Comparison of ENCODE assay signal across 9 cellular contexts in genomic region chr1:206705187-206705586, GRCh38. TPM values are rescaled to one million over a fixed set of nuclear protein-coding genes. Genes with fewer than 3 reads are reported as not detected.
DNase-seq lines count a peak whose midpoint lies in the region; ATAC-seq, FAIRE-seq and TF ChIP-seq lines count a peak whose summit lies in the region.
"Had no signal": no experiment of that assay in that cellular context is flagged by ENCODE, and none has a peak within 500 bp of the region (broad histone marks: within the 10 kb centered on the region; RNA-seq: fewer than 3 reads in every experiment).

No MANE protein-coding gene starts in this region.

- H4K20me1 ChIP-seq in mammary epithelial cell (ENCODE audit: insufficient read depth, low read length) (no peaks in the 10 kb centered on the region), Karpas-422 (ENCODE audit: insufficient read depth, low read depth, low read length) (peaks cover 93% of the 10 kb centered on the region)

- dilution Hi-C loops in mammary epithelial cell (cut with HindIII; ENCODE audit: low sequenced_read_pairs): loop anchor here (5.0 kb wide), 1 partner anchor 53 kb away; no protein-coding TSS in a partner anchor

- DNase-seq in MCF 10A (ENCODE audit: unreplicated experiment) (no peak), mammary epithelial cell (no peak), right cardiac atrium (peak in 2 of 3 donors; percentile 43 to 64), upper lobe of right lung (peak; percentile 62), D721Med (ENCODE audit: insufficient read length, low spot score) (no peak), Karpas-422 (no peak), globus pallidus (ENCODE audit: low spot score) (no peak)
- DNase-seq: DND-41 had no signal

- CTCF ChIA-PET in MCF 10A (lab: Yijun Ruan, JAX) (interaction anchor here (0.7 to 2.5 kb wide), 16 partner anchors 9 to 214 kb away, joined by 3 to 14 read pairs (median 4); partner anchors contain the start of gene IL20), mammary epithelial cell (lab: Charles Lee; ENCODE audit: low non-redundant PET) (no interaction called here)

- H3K27me3 Mint-ChIP-seq in MCF 10A (ENCODE audit: insufficient read depth, unreplicated experiment): no peaks in the 10 kb centered on the region

- POLR2A ChIA-PET in MCF 10A (lab: Yijun Ruan, JAX): interaction anchor here (0.6 to 16.1 kb wide), 6 partner anchors 8 to 1024 kb away, joined by 3 to 229 read pairs (median 4); partner anchors contain the start of gene MAPKAPK2

- H3K36me3 Mint-ChIP-seq in MCF 10A (ENCODE audit: insufficient read depth, unreplicated experiment): peaks cover 16% of the 10 kb centered on the region

- BruUV-seq in MCF 10A (replicated peaks; lab: Mats Ljungman, UMichigan) (no TSS peak), mammary epithelial cell (replicated peaks; lab: Mats Ljungman, UMichigan) (no TSS peak)

- H3K4me1 ChIP-seq in mammary epithelial cell (ENCODE audit: insufficient read depth, low read length) (peaks cover 33% of the 10 kb centered on the region), right cardiac atrium (ENCODE audit: control insufficient read depth, insufficient read depth, low read length) (peaks cover 62% of the 10 kb centered on the region), upper lobe of right lung (peaks cover 81% of the 10 kb centered on the region), Karpas-422 (ENCODE audit: low read length) (peaks cover 32% of the 10 kb centered on the region)

- peak; percentile 14 for ATAC-seq in SK-N-SH treated with all-trans-retinoic acid at 6 μM for 48 hours
- peak in 1 of 2 donors; percentile 17 for ATAC-seq in right cardiac atrium
- ATAC-seq in upper lobe of right lung: peak; percentile 50

- H3K4me2 ChIP-seq in mammary epithelial cell (ENCODE audit: insufficient read depth, low read depth, low read length) (no peak overlapping the region), Karpas-422 (ENCODE audit: low read depth, low read length, poor library complexity, severe bottlenecking) (no peak overlapping the region)

- FAIRE-seq in D721Med (lab: Jason Lieb, UNC): no peak

- H3K4me3 ChIP-seq in mammary epithelial cell (replicated peaks in 1 of 3; ENCODE audit: insufficient read depth in 1 of 3, low read depth in 2 of 3, low read length in 3 of 3) (no peak overlapping the region), right cardiac atrium (ENCODE audit: low read length) (no peak overlapping the region), upper lobe of right lung (no peak overlapping the region), Karpas-422 (ENCODE audit: low read length) (no peak overlapping the region)

- TF ChIP-seq CTCF in MCF 10A (IDR thresholded peaks at IDR 0.05; ENCODE audit: unreplicated experiment) (no peak), mammary epithelial cell (conservative IDR thresholded peaks at IDR 0.05 in 1 of 2, IDR thresholded peaks at IDR 0.05 in 1 of 2; ENCODE audit: extremely low read depth in 1 of 2, insufficient read depth in 1 of 2, low read depth in 1 of 2, low read length in 2 of 2) (no peak), upper lobe of right lung (IDR thresholded peaks at IDR 0.05) (no peak), D721Med (IDR thresholded peaks at IDR 0.05; ENCODE audit: insufficient read depth, missing control alignments) (no peak)

- H3K9me3 ChIP-seq in mammary epithelial cell (replicated peaks; ENCODE audit: insufficient read depth, low read length) (no peaks in the 10 kb centered on the region), right cardiac atrium (ENCODE audit: control insufficient read depth, low read length) (no peaks in the 10 kb centered on the region), upper lobe of right lung (no peaks in the 10 kb centered on the region), Karpas-422 (ENCODE audit: low read length) (no peaks in the 10 kb centered on the region)

- H3K4me3 Mint-ChIP-seq in MCF 10A (ENCODE audit: unreplicated experiment): no peak overlapping the region

- intact Hi-C loops in MCF 10A (cut with micrococcal nuclease): no loop called here
- intact Hi-C loops in mammary epithelial cell (cut with micrococcal nuclease): no loop called here
- intact Hi-C loops in right cardiac atrium (cut with DNase I): no loop called here
- intact Hi-C loops in upper lobe of right lung (cut with DNase I): no loop called here

- no peaks in the 10 kb centered on the region for H3K9me2 ChIP-seq in Karpas-422 (replicated peaks; ENCODE audit: insufficient read depth, low read length)

- H3K79me2 ChIP-seq in mammary epithelial cell (ENCODE audit: insufficient read depth, low read length) (peaks cover 95% of the 10 kb centered on the region), Karpas-422 (ENCODE audit: low read length) (no peaks in the 10 kb centered on the region)

- H3K4me1 Mint-ChIP-seq in MCF 10A (ENCODE audit: insufficient read depth, unreplicated experiment): peaks cover 67% of the 10 kb centered on the region

- H3K27ac Mint-ChIP-seq in MCF 10A (ENCODE audit: low read depth, unreplicated experiment): peak overlapping the region; percentile 28

- 90% methylated on average over 3 of the region's 4 CpGs for WGBS in mammary epithelial cell (ENCODE audit: low coverage, missing lambda C conversion rate)
- WGBS in right cardiac atrium: 35% methylated on average over 4 of the region's 4 CpGs

- H3K9ac ChIP-seq in mammary epithelial cell (ENCODE audit: insufficient read depth, low read length) (no peak overlapping the region), Karpas-422 (ENCODE audit: low read length) (no peak overlapping the region)

- in situ Hi-C loops in mammary epithelial cell (cut with MboI; ENCODE audit: low sequenced_read_pairs in 2 of 2): no loop called here

- H3K36me3 ChIP-seq in mammary epithelial cell (ENCODE audit: insufficient read depth, low read length) (no peaks in the 10 kb centered on the region), upper lobe of right lung (no peaks in the 10 kb centered on the region), Karpas-422 (ENCODE audit: insufficient read depth, low read length) (no peaks in the 10 kb centered on the region)

- no peak overlapping the region for H3K27ac ChIP-seq in mammary epithelial cell (ENCODE audit: insufficient read depth, low read depth, low read length)
- H3K27ac ChIP-seq in right cardiac atrium (ENCODE audit: low read length): peak overlapping the region; percentile 92
- H3K27ac ChIP-seq in upper lobe of right lung: no peak overlapping the region
- no peak overlapping the region for H3K27ac ChIP-seq in Karpas-422 (ENCODE audit: low read length)

- H2AFZ ChIP-seq in mammary epithelial cell (ENCODE audit: low read depth, low read length) (no peak overlapping the region), Karpas-422 (ENCODE audit: low read length) (no peak overlapping the region)

- H3K9me3 Mint-ChIP-seq in MCF 10A (ENCODE audit: unreplicated experiment): no peaks in the 10 kb centered on the region

- H3K27me3 ChIP-seq in mammary epithelial cell (ENCODE audit: insufficient read depth, low read length) (no peaks in the 10 kb centered on the region), right cardiac atrium (ENCODE audit: control insufficient read depth, insufficient read depth) (no peaks in the 10 kb centered on the region), upper lobe of right lung (no peaks in the 10 kb centered on the region), Karpas-422 (ENCODE audit: low read length) (no peaks in the 10 kb centered on the region)

TF ChIP-seq in SK-N-SH treated with all-trans-retinoic acid at 6 μM for 48 hours, 23 proteins besides CTCF, POLR2A, EP300 and RAD21:
- no peak for TF ChIP-seq GLIS3 (CRISPR knock-in tag; IDR thresholded peaks at IDR 0.05)
- no peak for TF ChIP-seq ZFP30 (CRISPR knock-in tag; IDR thresholded peaks at IDR 0.05)
- no peak for TF ChIP-seq PPARA (CRISPR knock-in tag; IDR thresholded peaks at IDR 0.05; ENCODE audit: borderline replicate concordance)
- no peak for TF ChIP-seq TCF4 (CRISPR knock-in tag; IDR thresholded peaks at IDR 0.05; ENCODE audit: borderline replicate concordance)
- no peak for TF ChIP-seq TSHZ2 (CRISPR knock-in tag; IDR thresholded peaks at IDR 0.05)

RNA-seq across cellular contexts. Expression of gene MAPKAPK2, which starts 20.5 kb away (rescaled TPM):
- total RNA-seq in MCF 10A (2022) (142 and 178 TPM in 2 replicates), mammary epithelial cell (10 to 100 TPM; 44.2 to 77.5 TPM), right cardiac atrium (100 to 1,000 TPM; 192 to 221 (median 216) TPM), upper lobe of right lung (92.3 TPM)
- polyA plus RNA-seq in mammary epithelial cell (57.4 TPM), right cardiac atrium (129 TPM)
- polyA minus RNA-seq in mammary epithelial cell: 69.6 TPM
- total RNA-seq in Karpas-422 (2014; rRNA removed; shearing (Covaris generic); ENCODE audit: low replicate concordance): 19.8 and 25.1 TPM in 2 replicates

Comparison
In these comparisons a context has a peak if more than half of its experiments do, and no peak if none do; other contexts are left out.
1. DNase-seq: peak in right cardiac atrium (2 of 3) and upper lobe of right lung (single experiment); none in MCF 10A (single experiment), mammary epithelial cell (single experiment), D721Med (single experiment), Karpas-422 (single experiment) and globus pallidus (single experiment).